Comparison of ENCODE assay signal across 10 cellular contexts in the genomic region with DNA sequence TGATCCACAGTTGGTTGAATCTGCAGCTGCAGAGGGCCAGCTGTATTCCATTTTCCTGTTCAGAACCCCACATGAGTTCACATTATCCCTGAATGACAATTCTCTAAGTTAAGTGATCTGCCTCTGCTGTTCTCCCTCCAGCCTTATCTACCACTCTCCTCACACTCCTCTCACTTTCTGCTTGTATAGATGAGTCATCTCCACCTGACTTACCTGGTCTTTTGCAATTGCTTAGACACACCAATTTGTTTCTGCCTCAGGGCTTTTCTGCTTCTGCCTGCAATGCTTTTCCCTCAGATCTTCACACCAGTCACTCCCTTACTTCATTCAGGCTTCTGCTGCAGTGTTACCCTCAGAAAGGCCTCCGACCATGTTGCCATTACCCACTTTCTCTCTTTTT.
DNase-seq lines count a peak whose midpoint lies in the region; ATAC-seq and TF ChIP-seq lines count a peak whose summit lies in the region.
"Had no signal": no experiment of that assay in that cellular context is flagged by ENCODE, and none has a peak within 500 bp of the region (broad histone marks: within the 10 kb centered on the region; RNA-seq: fewer than 3 reads in every experiment).

No MANE protein-coding gene starts in this region.

- H4K20me1 ChIP-seq in hepatocyte (ENCODE audit: insufficient read depth, poor library complexity, severe bottlenecking) = no peaks in the 10 kb centered on the region

- H3K4me3 ChIP-seq in NT2/D1 (ENCODE audit: insufficient read length, low read depth) = no peak overlapping the region
- no peak overlapping the region for H3K4me3 ChIP-seq in hepatocyte
- H3K4me3 ChIP-seq: left ventricle myocardium inferior had no signal

- no peak overlapping the region for H3K9ac ChIP-seq in NT2/D1 (ENCODE audit: insufficient read length, low read depth)

- no peak overlapping the region for H3K27ac ChIP-seq in hepatocyte
- H3K27ac ChIP-seq: left ventricle myocardium inferior had no signal

- H3K36me3 ChIP-seq in NT2/D1 (ENCODE audit: insufficient read depth, insufficient read length, low read length) (peaks cover 11% of the 10 kb centered on the region), hepatocyte (replicated peaks; ENCODE audit: insufficient read depth, low read depth) (no peaks in the 10 kb centered on the region)

- no peaks in the 10 kb centered on the region for H3K9me3 ChIP-seq in NT2/D1 (ENCODE audit: insufficient read depth, low read length)
- no peaks in the 10 kb centered on the region for H3K9me3 ChIP-seq in hepatocyte (ENCODE audit: low read depth)
- H3K9me3 ChIP-seq: left ventricle myocardium inferior had no signal

- TF ChIP-seq CTCF in hepatocyte (IDR thresholded peaks at IDR 0.05; ENCODE audit: poor library complexity) = no peak

- no peak overlapping the region for H3K4me2 ChIP-seq in hepatocyte

- no peaks in the 10 kb centered on the region for H3K9me2 ChIP-seq in hepatocyte (replicated peaks; ENCODE audit: insufficient read depth)

- peak; percentile 12 for DNase-seq in NK-92 treated with Interleukin-12 subunit alpha and Interleukin-12 subunit beta, amount 100 ng/mL, for 24 hours (lab: John Stamatoyannopoulos, UW)
- DNase-seq in NK-92 (lab: John Stamatoyannopoulos, UW; ENCODE audit: unreplicated experiment) (no peak), NT2/D1 (ENCODE audit: low read depth, low spot score) (peak; percentile 8), hepatocyte (ENCODE audit: low spot score) (peak; percentile 74), putamen (ENCODE audit: low spot score) (peak; percentile 43), dedifferentiated amniotic fluid mesenchymal stem cell (ENCODE audit: extremely low spot score) (no peak), NCI-H510A treated with DMSO at 0.1 percent for 48 hours (lab: John Stamatoyannopoulos, UW) (no peak)
- DNase-seq: left ventricle myocardium inferior, substantia nigra had no signal

- no peaks in the 10 kb centered on the region for H3K79me2 ChIP-seq in hepatocyte

- no peak for ATAC-seq in HG03439 (IDR thresholded peaks at IDR 0.05; ENCODE audit: unreplicated experiment)

- WGBS in hepatocyte (ENCODE audit: low lambda C conversion rate, missing lambda C conversion rate) = 50% methylated on average over 1 of the region's 1 CpG

- H3K4me1 ChIP-seq in NT2/D1 (ENCODE audit: insufficient read depth, insufficient read length) (no peaks in the 10 kb centered on the region), hepatocyte (ENCODE audit: insufficient read depth) (no peaks in the 10 kb centered on the region)
- H3K4me1 ChIP-seq: left ventricle myocardium inferior had no signal

- no peaks in the 10 kb centered on the region for H3K27me3 ChIP-seq in NT2/D1 (ENCODE audit: insufficient read depth, insufficient read length)
- no peaks in the 10 kb centered on the region for H3K27me3 ChIP-seq in hepatocyte

- no peak overlapping the region for H2AFZ ChIP-seq in hepatocyte

Comparison
In these comparisons a context has a peak if more than half of its experiments do, and no peak if none do; other contexts are left out.
1. DNase-seq: peak in NK-92 treated with Interleukin-12 subunit alpha and Interleukin-12 subunit beta, amount 100 ng/mL, for 24 hours (single experiment), NT2/D1 (single experiment), hepatocyte (single experiment) and putamen (single experiment); none in NK-92 (single experiment), dedifferentiated amniotic fluid mesenchymal stem cell (single experiment) and NCI-H510A treated with DMSO at 0.1 percent for 48 hours (single experiment).